11 cellular contexts compared by ENCODE assay signal in the genomic region with DNA sequence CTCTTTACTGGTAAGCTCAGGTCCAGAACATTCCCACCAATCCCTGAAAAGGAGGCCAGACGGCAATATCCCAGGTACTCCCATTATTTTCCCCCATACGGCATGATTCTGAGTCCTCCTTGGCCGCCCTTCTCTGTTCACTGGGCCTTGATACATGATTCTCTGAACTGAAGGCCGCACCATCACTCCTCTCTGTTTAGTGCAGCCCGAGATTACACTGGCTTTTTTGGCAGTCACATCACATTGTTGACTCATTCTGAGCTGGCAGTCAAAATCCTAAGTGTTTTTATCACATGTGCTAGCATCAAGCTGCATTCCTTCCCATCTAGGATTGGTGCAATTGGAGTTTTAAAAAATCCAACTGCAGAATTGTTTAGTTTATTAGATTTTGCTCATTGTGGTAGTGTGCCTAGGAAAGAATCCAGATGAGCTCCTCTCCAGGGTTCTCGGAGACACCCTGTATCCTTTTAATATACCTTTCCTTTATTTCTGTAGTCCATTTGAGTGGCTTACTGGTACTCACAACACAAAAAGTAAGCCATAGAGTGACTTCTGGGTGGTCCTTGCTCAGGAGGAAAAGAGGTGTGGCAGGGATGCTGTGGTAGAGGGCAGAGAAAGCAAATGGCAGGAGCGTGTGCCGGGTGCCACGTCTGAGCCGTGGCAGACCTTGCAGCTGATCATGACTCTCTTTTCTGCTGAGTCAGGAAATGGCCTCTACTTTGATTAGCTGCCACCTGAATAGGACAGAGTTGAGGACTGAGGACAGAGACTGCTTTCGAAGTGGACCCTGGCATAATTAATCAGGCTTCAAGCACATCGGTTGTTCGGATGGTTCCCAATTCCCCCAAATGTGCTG.
DNase-seq lines count a peak whose midpoint lies in the region; ATAC-seq and TF ChIP-seq lines count a peak whose summit lies in the region.
"Had no signal": no experiment of that assay in that cellular context is flagged by ENCODE, and none has a peak within 500 bp of the region (broad histone marks: within the 10 kb centered on the region; RNA-seq: fewer than 3 reads in every experiment).

No MANE protein-coding gene starts in this region.

- H3K9me3 Mint-ChIP-seq in effector memory CD8-positive, alpha-beta T cell: no peaks in the 10 kb centered on the region

- H3K36me3 Mint-ChIP-seq in effector memory CD8-positive, alpha-beta T cell (ENCODE audit: insufficient read depth): peaks cover 2% of the 10 kb centered on the region

- DNase-seq in AG09319 (ENCODE audit: extremely low read depth, low read depth) (peak; percentile 82), PC-3 (peak; percentile 91), fibroblast of lung (ENCODE audit: low read depth in 2 of 2) (peak; percentile 97 to 98), omental fat pad (ENCODE audit: low spot score) (no peak), NOMO-1 treated with dmso at 0.1 percent for 144 hours (lab: John Stamatoyannopoulos, UW; ENCODE audit: unreplicated experiment) (no peak)
- no peak for DNase-seq in effector memory CD8-positive, alpha-beta T cell
- DNase-seq: activated CD4-positive, alpha-beta T cell treated with anti-CD3 and anti-CD28 coated beads for 1 hour; NCI-H146 had no signal

- H3K9me2 ChIP-seq in PC-3 (replicated peaks; ENCODE audit: low read length): no peaks in the 10 kb centered on the region

- H3K4me1 ChIP-seq in PC-3 (ENCODE audit: insufficient read depth, low read length) (peaks cover 31% of the 10 kb centered on the region), fibroblast of lung (ENCODE audit: control insufficient read depth, extremely low read depth, insufficient read depth, low read length) (peaks cover 15% of the 10 kb centered on the region)

- no peak overlapping the region for H3K4me3 Mint-ChIP-seq in effector memory CD8-positive, alpha-beta T cell

- H3K27ac ChIP-seq in PC-3 (ENCODE audit: low read length) (peak overlapping the region; percentile 49), fibroblast of lung (ENCODE audit: insufficient read depth, low read length) (peak overlapping the region; percentile 30)

- ATAC-seq in PC-3 (peak; percentile 83), omental fat pad (ENCODE audit: low FRiP score) (peak; percentile 93), GM19328 (IDR thresholded peaks at IDR 0.05; ENCODE audit: unreplicated experiment) (no peak), GM19035 (IDR thresholded peaks at IDR 0.05; ENCODE audit: unreplicated experiment) (no peak)
- ATAC-seq in effector memory CD8-positive, alpha-beta T cell (replicated peaks): no peak

- H3K79me2 ChIP-seq in PC-3 (ENCODE audit: low read length) (no peaks in the 10 kb centered on the region), fibroblast of lung (ENCODE audit: control insufficient read depth, insufficient read depth, low read length) (no peaks in the 10 kb centered on the region)

- peaks cover 0 to 14% of the 10 kb centered on the region in 2 donors for H3K27me3 Mint-ChIP-seq in effector memory CD8-positive, alpha-beta T cell

- no peaks in the 10 kb centered on the region for H3K36me3 ChIP-seq in PC-3 (ENCODE audit: low read depth, low read length)
- no peaks in the 10 kb centered on the region for H3K36me3 ChIP-seq in fibroblast of lung (ENCODE audit: control insufficient read depth, insufficient read depth, low read length)

- CTCF ChIA-PET in PC-3 (lab: Charles Lee): interaction anchor here (0.6 kb wide), 1 partner anchor 465 kb away, joined by 6 read pairs; no protein-coding TSS in a partner anchor

- H4K20me1 ChIP-seq in PC-3 (ENCODE audit: low read length) (no peaks in the 10 kb centered on the region), fibroblast of lung (ENCODE audit: control insufficient read depth, extremely low read depth, insufficient read depth, low read length) (no peaks in the 10 kb centered on the region)

- H2AFZ ChIP-seq in PC-3 (ENCODE audit: low read length) (no peak overlapping the region), fibroblast of lung (ENCODE audit: low read length) (no peak overlapping the region)

- BruUV-seq in PC-3 (replicated peaks; lab: Mats Ljungman, UMichigan): no TSS peak

- H3K4me3 ChIP-seq in PC-3 (ENCODE audit: low read length) (no peak overlapping the region), fibroblast of lung (replicated peaks in 1 of 4; ENCODE audit: control extremely low read depth in 1 of 4, insufficient read depth in 1 of 4, low read depth in 3 of 4, low read length in 4 of 4) (no peak overlapping the region)
- H3K4me3 ChIP-seq: dorsolateral prefrontal cortex had no signal

- peaks cover 0 to 2% of the 10 kb centered on the region in 2 donors for H3K4me1 Mint-ChIP-seq in effector memory CD8-positive, alpha-beta T cell (ENCODE audit: low read depth in 2 of 2)

- H3K4me2 ChIP-seq in PC-3 (ENCODE audit: low read length): peak overlapping the region; percentile 35
- H3K4me2 ChIP-seq in fibroblast of lung (ENCODE audit: extremely low read depth, insufficient read depth, low read length): peak overlapping the region; percentile 61

- TF ChIP-seq CTCF in AG09319 (IDR thresholded peaks at IDR 0.05; ENCODE audit: low read depth, low read length) (no peak), PC-3 (conservative IDR thresholded peaks at IDR 0.05; ENCODE audit: low read depth, low read length) (no peak), fibroblast of lung (conservative IDR thresholded peaks at IDR 0.05 in 1 of 2, IDR thresholded peaks at IDR 0.05 in 1 of 2; ENCODE audit: low read depth in 1 of 2, low read length in 2 of 2) (no peak), omental fat pad (IDR thresholded peaks at IDR 0.05) (no peak)

- POLR2A ChIA-PET in PC-3 (lab: Charles Lee; ENCODE audit: unreplicated experiment): no interaction called here

- H3K9ac ChIP-seq in PC-3 (ENCODE audit: low read length) (no peak overlapping the region), fibroblast of lung (ENCODE audit: insufficient read depth, low read length) (no peak overlapping the region)

- no peaks in the 10 kb centered on the region for H3F3A ChIP-seq in PC-3 (ENCODE audit: low read length, unreplicated experiment)

- H3K27me3 ChIP-seq in PC-3 (ENCODE audit: low read length) (no peaks in the 10 kb centered on the region), fibroblast of lung (ENCODE audit: control insufficient read depth, insufficient read depth, low read length) (no peaks in the 10 kb centered on the region)
- H3K27me3 ChIP-seq: dorsolateral prefrontal cortex had no signal

- no peaks in the 10 kb centered on the region for H3K9me3 ChIP-seq in PC-3 (ENCODE audit: low read length)
- no peaks in the 10 kb centered on the region for H3K9me3 ChIP-seq in fibroblast of lung (ENCODE audit: control insufficient read depth, insufficient read depth, low read depth, low read length)

- intact Hi-C loops in PC-3 (cut with micrococcal nuclease): loop anchor here (1.0 kb wide), 1 partner anchor 60 kb away; no protein-coding TSS in a partner anchor

- H3K27ac Mint-ChIP-seq in effector memory CD8-positive, alpha-beta T cell: no peak overlapping the region

Comparison
In these comparisons a context has a peak if more than half of its experiments do, and no peak if none do; other contexts are left out.
1. DNase-seq: peak in AG09319 (single experiment), PC-3 (single experiment) and fibroblast of lung (2 of 2); none in omental fat pad (single experiment), NOMO-1 treated with dmso at 0.1 percent for 144 hours (single experiment) and effector memory CD8-positive, alpha-beta T cell (0 of 3).
2. ATAC-seq: peak in PC-3 (single experiment) and omental fat pad (single experiment); none in GM19328 (single experiment), effector memory CD8-positive, alpha-beta T cell (single experiment) and GM19035 (single experiment).